Comparison of ENCODE assay signal across 15 cellular contexts in genomic region chr10:71971311-71971731, GRCh38. TPM values are rescaled to one million over a fixed set of nuclear protein-coding genes. Genes with fewer than 3 reads are reported as not detected.
DNase-seq lines count a peak whose midpoint lies in the region; ATAC-seq, FAIRE-seq and TF ChIP-seq lines count a peak whose summit lies in the region.
"Had no signal": no experiment of that assay in that cellular context is flagged by ENCODE, and none has a peak within 500 bp of the region (broad histone marks: within the 10 kb centered on the region; RNA-seq: fewer than 3 reads in every experiment).

No MANE protein-coding gene starts in this region.

- H3K4me2 ChIP-seq in GM12878 (ENCODE audit: control insufficient read depth, insufficient read depth), result peak overlapping the region; percentile 49

- TF ChIP-seq EP300 in GM12878 (IDR thresholded peaks at IDR 0.05; ENCODE audit: borderline replicate concordance in 1 of 2, control insufficient read depth in 1 of 2, low read depth in 2 of 2, low read length in 2 of 2) (no peak), stomach (IDR thresholded peaks at IDR 0.05) (no peak)

- H3K4me3 ChIP-seq in H7 (ENCODE audit: insufficient read depth, low read depth, low read length) (no peak overlapping the region), GM12878 (no peak overlapping the region), kidney (ENCODE audit: low read length in 2 of 2) (no peak overlapping the region), stomach (peak overlapping the region; percentile 6 to 18 (median 15)), Caco-2 (ENCODE audit: low read depth, low read length) (no peak overlapping the region)
- H3K4me3 ChIP-seq: K562, upper lobe of left lung had no signal

- H3K79me2 ChIP-seq in GM12878 (ENCODE audit: control insufficient read depth, insufficient read depth, low read length), result no peaks in the 10 kb centered on the region

- RAD21 ChIA-PET in GM12878 (lab: Charles Lee; ENCODE audit: unreplicated experiment), result interaction anchor here (1.0 kb wide), 1 partner anchor 14 kb away, joined by 6 read pairs; no protein-coding TSS in a partner anchor

- DNase-seq in H7 (peak; percentile 12), GM12878 (ENCODE audit: low read depth, low spot score) (no peak), kidney (no peak), stomach (no peak), HCEC 1CT (no peak), Caco-2 (no peak), natural killer cell (no peak)
- DNase-seq: AML-193; amniotic stem cell; DND-41; naive thymus-derived CD8-positive, alpha-beta T cell; SIG-M5; upper lobe of left lung had no signal

- H3K4me3 Mint-ChIP-seq in Caco-2 (ENCODE audit: unreplicated experiment) (no peak overlapping the region), natural killer cell (no peak overlapping the region)
- H3K4me3 Mint-ChIP-seq: naive thymus-derived CD8-positive, alpha-beta T cell had no signal

- intact Hi-C loops in GM12878 (cut with micrococcal nuclease; ENCODE audit: unreplicated experiment), result no loop called here
- intact Hi-C loops in kidney (cut with DNase I), result no loop called here
- intact Hi-C loops in stomach (cut with DNase I; ENCODE audit: low total_unique reads), result no loop called here
- intact Hi-C loops in Caco-2 (cut with micrococcal nuclease; ENCODE audit: unreplicated experiment), result no loop called here
- intact Hi-C loops in natural killer cell (cut with micrococcal nuclease), result no loop called here

- H2AFZ ChIP-seq in GM12878 (ENCODE audit: control insufficient read depth, low read depth, low read length), result peak overlapping the region; percentile 29; the same call in 1 of the 2 replicates

- H3K27ac ChIP-seq in GM12878 (ENCODE audit: control insufficient read depth, insufficient read depth) (no peak overlapping the region), kidney (ENCODE audit: low read depth in 2 of 2, low read length in 2 of 2) (peak overlapping the region; percentile 53 to 63), stomach (peak overlapping the region; percentile 59 to 84 (median 72))

- POLR2A ChIA-PET in GM12878 (lab: Charles Lee), result no interaction called here
- POLR2A ChIA-PET in Caco-2 (lab: Charles Lee), result no interaction called here

- SMC1A ChIA-PET in GM12878 (lab: Charles Lee; ENCODE audit: uncharacterized antibody, unreplicated experiment), result interaction anchor here (0.6 to 1.4 kb wide), 3 partner anchors 12 to 95 kb away, joined by 3 to 4 read pairs (median 4); no protein-coding TSS in a partner anchor

- no peak for TF ChIP-seq RAD21 in GM12878 (IDR thresholded peaks at IDR 0.05; ENCODE audit: insufficient read depth, low read depth, low read length)

- H3K9ac ChIP-seq in GM12878 (ENCODE audit: control insufficient read depth, insufficient read depth, low read length), result no peak overlapping the region
- H3K9ac ChIP-seq in kidney (ENCODE audit: low read length in 2 of 2), result no peak overlapping the region

- no peak for FAIRE-seq in GM12878 (lab: Jason Lieb, UNC)
- no peak for FAIRE-seq in kidney (lab: Jason Lieb, UNC)
- FAIRE-seq: K562 had no signal

- CTCF ChIA-PET in GM12878 (lab: Yijun Ruan, JAX) (interaction anchor here (1.2 kb wide), 2 partner anchors 77 to 366 kb away, joined by 3 to 4 read pairs; no protein-coding TSS in a partner anchor), Caco-2 (lab: Charles Lee) (interaction anchor here (1.3 kb wide), 1 partner anchor 78 kb away, joined by 5 read pairs; no protein-coding TSS in a partner anchor)

- TF ChIP-seq POLR2A in GM12878 (IDR thresholded peaks at IDR 0.05; ENCODE audit: low read depth, low read length) (no peak), stomach (IDR thresholded peaks at IDR 0.05) (no peak)

- WGBS in GM12878 (ENCODE audit: insufficient coverage, insufficient replicate concordance, low lambda C conversion rate, missing lambda C conversion rate), result 78% methylated on average over 13 of the region's 13 CpGs
- 41 to 64% (median 49%) methylated on average over 13 of the region's 13 CpGs for WGBS in stomach, 5 donors

- TF ChIP-seq CTCF in GM12878 (IDR thresholded peaks at IDR 0.05 in 2 of 3, conservative IDR thresholded peaks at IDR 0.05 in 1 of 3; ENCODE audit: control insufficient read depth in 2 of 3, extremely low read depth in 1 of 3, insufficient read depth in 1 of 3, low read depth in 3 of 3, low read length in 3 of 3) (no peak), kidney (IDR thresholded peaks at IDR 0.05; ENCODE audit: borderline replicate concordance, extremely low read depth, insufficient read depth) (no peak), stomach (IDR thresholded peaks at IDR 0.05) (no peak), Caco-2 (IDR thresholded peaks at IDR 0.05; ENCODE audit: insufficient read depth in 1 of 2, low read depth in 1 of 2, low read length in 1 of 2, severe bottlenecking in 1 of 2, unreplicated experiment in 1 of 2) (no peak), natural killer cell (IDR thresholded peaks at IDR 0.05) (no peak)

- H3K27me3 Mint-ChIP-seq in Caco-2 (ENCODE audit: insufficient read depth, unreplicated experiment) (no peaks in the 10 kb centered on the region), natural killer cell (ENCODE audit: low read depth in 2 of 2) (peaks cover 9 to 22% of the 10 kb centered on the region in 2 donors)

- H3K36me3 Mint-ChIP-seq in Caco-2 (ENCODE audit: insufficient read depth, unreplicated experiment) (peaks cover 54% of the 10 kb centered on the region), natural killer cell (no peaks in the 10 kb centered on the region)
- H3K36me3 Mint-ChIP-seq: naive thymus-derived CD8-positive, alpha-beta T cell had no signal

- BruUV-seq in GM12878 (replicated peaks; lab: Mats Ljungman, UMichigan), result no TSS peak
- BruUV-seq in Caco-2 (replicated peaks; lab: Mats Ljungman, UMichigan), result no TSS peak

- H3K36me3 ChIP-seq in H7 (replicated peaks; ENCODE audit: control insufficient read depth, insufficient read depth, low read length) (no peaks in the 10 kb centered on the region), GM12878 (ENCODE audit: control insufficient read depth in 2 of 2, insufficient read depth in 2 of 2, low read length in 1 of 2) (no peaks in the 10 kb centered on the region), kidney (ENCODE audit: control insufficient read depth in 1 of 2, insufficient read depth in 2 of 2, low read length in 2 of 2) (peaks cover 0 to 3% of the 10 kb centered on the region in 2 donors), stomach (peaks cover 0 to 5% (median 0%) of the 10 kb centered on the region in 4 donors), Caco-2 (ENCODE audit: control insufficient read depth, insufficient read depth, low read length) (peaks cover 3% of the 10 kb centered on the region; the same call in 1 of the 2 replicates)
- H3K36me3 ChIP-seq: upper lobe of left lung had no signal

- no peaks in the 10 kb centered on the region for H4K20me1 ChIP-seq in GM12878 (ENCODE audit: control insufficient read depth, insufficient read depth)

- no peaks in the 10 kb centered on the region for H3K27me3 ChIP-seq in H7 (ENCODE audit: control insufficient read depth, insufficient read depth, low read length)
- no peaks in the 10 kb centered on the region; a peak in 1 of 4 replicates for H3K27me3 ChIP-seq in GM12878 (replicated peaks in 1 of 2; ENCODE audit: control insufficient read depth in 2 of 2, insufficient read depth in 2 of 2, low read length in 1 of 2)
- H3K27me3 ChIP-seq in stomach, result peaks cover 0 to under 1% (median 0%) of the 10 kb centered on the region in 3 donors
- no peaks in the 10 kb centered on the region for H3K27me3 ChIP-seq in Caco-2 (replicated peaks; ENCODE audit: control insufficient read depth, insufficient read depth, low read length)
- H3K27me3 ChIP-seq: upper lobe of left lung had no signal

- H3K27ac Mint-ChIP-seq in Caco-2 (ENCODE audit: unreplicated experiment), result no peak overlapping the region
- no peak overlapping the region for H3K27ac Mint-ChIP-seq in natural killer cell

- in situ Hi-C loops in GM12878 (cut with MboI), result no loop called here

- peaks cover 38% of the 10 kb centered on the region for H3K4me1 Mint-ChIP-seq in Caco-2 (ENCODE audit: low read depth, unreplicated experiment)
- no peaks in the 10 kb centered on the region for H3K4me1 Mint-ChIP-seq in natural killer cell

- H3K9me3 ChIP-seq in GM12878 (replicated peaks; ENCODE audit: control insufficient read depth, insufficient read depth, low read length) (no peaks in the 10 kb centered on the region), kidney (ENCODE audit: control insufficient read depth in 1 of 2, low read length in 2 of 2) (no peaks in the 10 kb centered on the region), stomach (no peaks in the 10 kb centered on the region), Caco-2 (no peaks in the 10 kb centered on the region)
- H3K9me3 ChIP-seq: upper lobe of left lung had no signal

- no peak for ATAC-seq in GM12878
- no peak for ATAC-seq in HG03175 (IDR thresholded peaks at IDR 0.05; ENCODE audit: unreplicated experiment)
- no peak for ATAC-seq in natural killer cell
- ATAC-seq: K562; naive thymus-derived CD8-positive, alpha-beta T cell had no signal

- H3K9me3 Mint-ChIP-seq in Caco-2 (ENCODE audit: unreplicated experiment) (no peaks in the 10 kb centered on the region), natural killer cell (no peaks in the 10 kb centered on the region)
- H3K9me3 Mint-ChIP-seq: naive thymus-derived CD8-positive, alpha-beta T cell had no signal

- H3K4me1 ChIP-seq in GM12878 (ENCODE audit: control insufficient read depth, insufficient read depth, low read length), result peaks cover 22% of the 10 kb centered on the region
- H3K4me1 ChIP-seq in kidney (ENCODE audit: control insufficient read depth in 1 of 2, insufficient read depth in 1 of 2, low read depth in 1 of 2, low read length in 2 of 2), result peaks cover 33 to 65% of the 10 kb centered on the region in 2 donors
- H3K4me1 ChIP-seq in stomach, result peaks cover 80 to 100% (median 95%) of the 10 kb centered on the region in 4 donors
- H3K4me1 ChIP-seq in Caco-2, result peaks cover 49% of the 10 kb centered on the region

RNA-seq across cellular contexts. Expression of gene CHST3, which starts 7.1 kb away (rescaled TPM):
- total RNA-seq in H7 (2014; rRNA removed; shearing (Covaris generic)), result 4.1 and 4.2 TPM in 2 replicates
- 0.81 and 1.5 TPM in 2 replicates for total RNA-seq in GM12878 (2013; cell fraction: nucleolus; rRNA removed)
- total RNA-seq in GM12878 (2014; rRNA removed) (0.11 and 0.16 TPM in 2 replicates), GM12878 (2014; rRNA removed; fragmentation: Illumina TruSeq; extraction: Trizol) (0.04 and 0.05 TPM in 2 replicates), GM12878 (2021) (0.13 and 0.15 TPM in 2 replicates), kidney (31.5 TPM), stomach (10 to 100 TPM in 4 of 5 donors, 1 to 10 TPM in 1; 4.9 to 26.8 (median 17.0) TPM), Caco-2 (2022) (40.9 and 46.0 TPM in 2 replicates), natural killer cell (not detected)
- 0.03 TPM for polyA plus RNA-seq in GM12878 (2011; ENCODE audit: low read depth)
- polyA plus RNA-seq in GM12878 (2011; rRNA removed) (0.36 and 0.50 TPM in 2 replicates), GM12878 (2014; fragmentation: Illumina TruSeq; extraction: Trizol) (0.03 TPM in 1 of 2 replicates, not detected in the other), GM12878 (2014; fragmentation: Nextera tagmentation; extraction: Ambion mirVana) (under 1 TPM in 1 of 2 experiments, not detected in 1; 0.04 TPM), GM12878 (2014; rRNA removed) (0.06 TPM in 2 replicates), GM12878 (2016; fragmentation: Nextera tagmentation; extraction: Ambion mirVana) (under 1 TPM in 1 of 2 experiments, not detected in 1; 0.04 TPM), kidney (ENCODE audit: insufficient read depth, low read depth, low replicate concordance) (9.1 TPM), stomach (1 to 10 TPM; 1.5 to 4.7 (median 3.3) TPM)
- 0.50 and 0.57 TPM in 2 replicates for polyA plus RNA-seq in GM12878 (2011; cell fraction: cytosol; rRNA removed)
- polyA plus RNA-seq in GM12878 (2011; cell fraction: nucleus; rRNA removed), result 0.53 and 0.60 TPM in 2 replicates
- polyA plus RNA-seq in GM12878 (2012), result 0.03 and 0.04 TPM in 2 replicates
- 0.98 and 1.1 TPM in 2 replicates for polyA minus RNA-seq in GM12878 (2011; rRNA and poly(A)+ RNA removed)
- 0.27 and 0.42 TPM in 2 replicates for polyA minus RNA-seq in GM12878 (2011; cell fraction: cytosol; rRNA and poly(A)+ RNA removed)
- 0.36 and 0.48 TPM in 2 replicates for polyA minus RNA-seq in GM12878 (2011; cell fraction: nucleus; rRNA and poly(A)+ RNA removed)
- total RNA-seq: naive thymus-derived CD8-positive, alpha-beta T cell had no signal
- polyA plus RNA-seq: naive thymus-derived CD8-positive, alpha-beta T cell had no signal

Comparison
In these comparisons a context has a peak if more than half of its experiments do, and no peak if none do; other contexts are left out.
1. H3K4me3 ChIP-seq: peak in stomach (4 of 4); none in H7 (single experiment), GM12878 (single experiment), kidney (0 of 2) and Caco-2 (single experiment).